ENCODE assay signal across 9 cellular contexts in genomic region chrX:78029663-78030062, GRCh38.
DNase-seq lines count a peak whose midpoint lies in the region; ATAC-seq and TF ChIP-seq lines count a peak whose summit lies in the region.
"Had no signal": no experiment of that assay in that cellular context is flagged by ENCODE, and none has a peak within 500 bp of the region (broad histone marks: within the 10 kb centered on the region; RNA-seq: fewer than 3 reads in every experiment).

No MANE protein-coding gene starts in this region.

- POLR2A ChIA-PET in HEK293T (lab: Yijun Ruan, JAX) = no interaction called here

- DNase-seq in DMS114 treated with DMSO at 0.1 percent for 48 hours (lab: John Stamatoyannopoulos, UW; ENCODE audit: unreplicated experiment) (peak; percentile 41), HEK293T (ENCODE audit: extremely low spot score) (peak; percentile 59), SK-MEL-5 (ENCODE audit: low read depth, low spot score) (peak; percentile 63), fibroblast of gingiva (ENCODE audit: low read depth) (peak; percentile 1), superior temporal gyrus (ENCODE audit: extremely low spot score) (peak; percentile 49)

- in situ Hi-C loops in SK-MEL-5 (cut with HindIII; ENCODE audit: low pct_unique_long_range_greater_than_20kb, low sequenced_read_pairs) = no loop called here

- ATAC-seq in GM21515 (IDR thresholded peaks at IDR 0.05; ENCODE audit: unreplicated experiment) (no peak), GM21737 (IDR thresholded peaks at IDR 0.05; ENCODE audit: unreplicated experiment) (no peak)
- ATAC-seq in activated CD4-positive, CD25-positive, alpha-beta regulatory T cell treated with anti-CD3 and anti-CD28 coated beads, Interleukin-2, amount 50 U/mL, for 24 hours = no peak
- ATAC-seq: naive thymus-derived CD4-positive, alpha-beta T cell had no signal

- CTCF ChIA-PET in HEK293T (lab: Yijun Ruan, JAX) = interaction anchor here (0.5 to 1.2 kb wide), 2 partner anchors 398 to 1870 kb away, joined by 3 read pairs; no protein-coding TSS in a partner anchor

TF ChIP-seq in HEK293T, 16 proteins besides CTCF, POLR2A, EP300 and RAD21:
- TF ChIP-seq HDGF (IDR thresholded peaks at IDR 0.05; ENCODE audit: borderline replicate concordance) (no peak), ARNT (IDR thresholded peaks at IDR 0.05) (no peak), L3MBTL2 (conservative IDR thresholded peaks at IDR 0.05) (no peak), SUZ12 (IDR thresholded peaks at IDR 0.05) (no peak), BHLHE40 (IDR thresholded peaks at IDR 0.05; ENCODE audit: borderline replicate concordance) (no peak), FOXK2 (IDR thresholded peaks at IDR 0.05) (no peak), PKNOX1 (IDR thresholded peaks at IDR 0.05) (no peak), NFRKB (IDR thresholded peaks at IDR 0.05) (no peak), ELF4 (IDR thresholded peaks at IDR 0.05) (no peak), LEF1 (IDR thresholded peaks at IDR 0.05; ENCODE audit: borderline replicate concordance) (no peak), CTBP1 (IDR thresholded peaks at IDR 0.05; ENCODE audit: borderline replicate concordance) (no peak), FOXA1 (IDR thresholded peaks at IDR 0.05) (no peak)
TF ChIP-seq in HEK293T: peak in this region for 0.

Comparison
In these comparisons a context has a peak if more than half of its experiments do, and no peak if none do; other contexts are left out.
1. DNase-seq: peak in every context shown above with its lines; median percentile 63 in SK-MEL-5; 59 in HEK293T; 49 in superior temporal gyrus; 41 in DMS114 treated with DMSO at 0.1 percent for 48 hours; 1 in fibroblast of gingiva.